ENCODE assay signal across 9 cellular contexts in the genomic region with DNA sequence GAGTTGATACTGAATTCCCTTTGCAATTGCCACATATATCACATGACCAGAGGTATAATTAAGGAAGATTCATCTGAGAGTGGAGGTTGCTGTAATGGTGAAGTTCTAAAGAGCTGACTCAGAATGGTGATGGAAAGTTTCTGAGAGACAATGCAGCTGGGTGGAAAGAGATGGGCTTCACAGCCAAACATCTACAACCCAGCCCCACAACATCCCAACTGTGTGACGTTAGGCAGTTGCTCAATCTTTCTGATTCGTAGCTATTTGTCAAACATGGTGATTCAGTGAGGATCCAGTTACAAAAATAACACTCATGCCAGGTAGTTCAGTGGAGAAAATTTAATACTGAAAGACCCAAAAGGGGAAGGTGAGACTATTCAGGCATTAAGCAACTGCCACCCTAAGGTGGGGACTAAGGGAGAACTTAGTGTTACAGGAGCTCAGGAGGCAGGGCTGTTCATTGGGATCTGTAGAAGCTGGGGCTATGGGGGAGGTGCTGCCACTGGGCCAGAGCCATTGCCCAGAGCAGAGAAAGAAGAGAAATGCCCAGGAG. TPM values are rescaled to one million over a fixed set of nuclear protein-coding genes. Genes with fewer than 3 reads are reported as not detected.
DNase-seq lines count a peak whose midpoint lies in the region; ATAC-seq, FAIRE-seq and TF ChIP-seq lines count a peak whose summit lies in the region.
"Had no signal": no experiment of that assay in that cellular context is flagged by ENCODE, and none has a peak within 500 bp of the region (broad histone marks: within the 10 kb centered on the region; RNA-seq: fewer than 3 reads in every experiment).

No MANE protein-coding gene starts in this region.

- TF ChIP-seq POLR2A in prostate gland (IDR thresholded peaks at IDR 0.05), result peak; percentile 25

- H3K4me3 ChIP-seq in bronchial epithelial cell (ENCODE audit: low read depth, low read length) (no peak overlapping the region), prostate gland (no peak overlapping the region)
- H3K4me3 ChIP-seq: tibial nerve had no signal

- H3K27ac ChIP-seq in prostate gland, result no peak overlapping the region

- FAIRE-seq in bronchial epithelial cell (lab: Jason Lieb, UNC), result peak; percentile 99

- DNase-seq in DMS53 treated with DMSO at 0.1 percent for 48 hours (lab: John Stamatoyannopoulos, UW; ENCODE audit: unreplicated experiment) (peak; percentile 54), HS-5 (ENCODE audit: low read depth) (peak; percentile 97), bronchial epithelial cell (ENCODE audit: low read depth) (peak; percentile 100), prostate gland (ENCODE audit: low spot score) (peak; percentile 19), OCI-M2 (lab: John Stamatoyannopoulos, UW; ENCODE audit: unreplicated experiment) (no peak), NCI-H2171 (lab: John Stamatoyannopoulos, UW) (no peak), NCI-H1436 treated with DMSO at 0.1 percent for 48 hours (lab: John Stamatoyannopoulos, UW) (no peak)

- no peak for ATAC-seq in GM18519 (IDR thresholded peaks at IDR 0.05; ENCODE audit: low FRiP score, unreplicated experiment)

- TF ChIP-seq CTCF in bronchial epithelial cell (IDR thresholded peaks at IDR 0.05; ENCODE audit: insufficient read depth, low read length, severe bottlenecking) (no peak), prostate gland (IDR thresholded peaks at IDR 0.05) (no peak)

- H3K9me3 ChIP-seq in prostate gland, result no peaks in the 10 kb centered on the region
- H3K9me3 ChIP-seq: tibial nerve had no signal

- H3K27me3 ChIP-seq in bronchial epithelial cell (ENCODE audit: control insufficient read depth, insufficient read depth, low read length) (no peaks in the 10 kb centered on the region), prostate gland (replicated peaks; ENCODE audit: insufficient read depth) (no peaks in the 10 kb centered on the region)
- H3K27me3 ChIP-seq: tibial nerve had no signal

- 17% methylated on average over 2 of the region's 2 CpGs for WGBS in prostate gland

- H3K36me3 ChIP-seq in bronchial epithelial cell (ENCODE audit: control insufficient read depth, insufficient read depth, low read length) (peaks cover 1% of the 10 kb centered on the region), prostate gland (no peaks in the 10 kb centered on the region)

- intact Hi-C loops in prostate gland (cut with DNase I), result no loop called here

- no peaks in the 10 kb centered on the region for H3K4me1 ChIP-seq in prostate gland (replicated peaks)

RNA-seq across cellular contexts. Expression of a gene that starts 6.9 kb away (rescaled TPM):
- total RNA-seq in bronchial epithelial cell (9.2 and 11.9 TPM in 2 replicates), prostate gland (10 to 100 TPM; 69.7 to 92.5 TPM)

RNA-seq across cellular contexts. Expression of a gene that starts 35.7 kb away (rescaled TPM):
- total RNA-seq in bronchial epithelial cell, result 1.8 and 2.4 TPM in 2 replicates
- total RNA-seq in prostate gland, result 1 to 10 TPM in 1 of 2 donors, not detected in 1; 3.4 TPM

Comparison
In these comparisons a context has a peak if more than half of its experiments do, and no peak if none do; other contexts are left out.
1. DNase-seq: peak in DMS53 treated with DMSO at 0.1 percent for 48 hours (single experiment), HS-5 (single experiment), bronchial epithelial cell (single experiment) and prostate gland (single experiment); none in OCI-M2 (single experiment), NCI-H2171 (single experiment) and NCI-H1436 treated with DMSO at 0.1 percent for 48 hours (single experiment).